In genomic region chr12:121773011-121773777, GRCh38 we compare ENCODE assay signal across 1 cellular context.
TF ChIP-seq lines count a peak whose summit lies in the region.

No MANE protein-coding gene starts in this region.

TF ChIP-seq in GM12878, 131 proteins besides CTCF, POLR2A, EP300 and RAD21 (continued from another document and continues in another):
- TF ChIP-seq LARP7 (IDR thresholded peaks at IDR 0.05) (peak; percentile 62; the same call in 1 of the 2 replicates), ESRRA (IDR thresholded peaks at IDR 0.05; ENCODE audit: low read length) (no peak), EZH2 (IDR thresholded peaks at IDR 0.05; ENCODE audit: borderline replicate concordance, control insufficient read depth, low read depth, low read length) (no peak), EED (IDR thresholded peaks at IDR 0.05; ENCODE audit: low read depth) (no peak), ZBED1 (IDR thresholded peaks at IDR 0.05; ENCODE audit: borderline replicate concordance) (no peak), KAT2A (conservative IDR thresholded peaks at IDR 0.05; ENCODE audit: control insufficient read depth, low read depth, low read length) (no peak), DPF2 (IDR thresholded peaks at IDR 0.05) (no peak), ATF2 (IDR thresholded peaks at IDR 0.05; ENCODE audit: low read length) (no peak), CBFB (IDR thresholded peaks at IDR 0.05; ENCODE audit: low read depth) (no peak), SREBF2 (IDR thresholded peaks at IDR 0.05; ENCODE audit: low read length) (no peak), MYC (IDR thresholded peaks at IDR 0.05; ENCODE audit: insufficient read depth, insufficient read length, insufficient replicate concordance, low read length, severe bottlenecking) (no peak), ELK1 (IDR thresholded peaks at IDR 0.05; ENCODE audit: low read depth, low read length) (peak; percentile 49; the same call in 1 of the 2 replicates), SRF (IDR thresholded peaks at IDR 0.05; ENCODE audit: low read depth in 2 of 2, low read length in 2 of 2) (no peak), SKIL (IDR thresholded peaks at IDR 0.05; ENCODE audit: low read depth, poor library complexity, severe bottlenecking) (no peak), SMARCA5 (IDR thresholded peaks at IDR 0.05) (peak; percentile 77), KLF5 (IDR thresholded peaks at IDR 0.05; ENCODE audit: partially characterized antibody) (peak; percentile 77), ZNF217 (IDR thresholded peaks at IDR 0.05) (no peak), CEBPZ (IDR thresholded peaks at IDR 0.05; ENCODE audit: low read depth, low read length) (no peak), HDAC6 (IDR thresholded peaks at IDR 0.05; ENCODE audit: unreplicated experiment) (no peak), CUX1 (IDR thresholded peaks at IDR 0.05; ENCODE audit: insufficient replicate concordance, low read depth, low read length) (no peak), YY1 (IDR thresholded peaks at IDR 0.05; ENCODE audit: low read depth, low read length) (peak; percentile 71)
- TF ChIP-seq, protein P1, sequence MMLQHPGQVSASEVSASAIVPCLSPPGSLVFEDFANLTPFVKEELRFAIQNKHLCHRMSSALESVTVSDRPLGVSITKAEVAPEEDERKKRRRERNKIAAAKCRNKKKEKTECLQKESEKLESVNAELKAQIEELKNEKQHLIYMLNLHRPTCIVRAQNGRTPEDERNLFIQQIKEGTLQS (IDR thresholded peaks at IDR 0.05; ENCODE audit: borderline replicate concordance, extremely low read depth, low read depth, low read length) = no peak
- TF ChIP-seq, protein P2, sequence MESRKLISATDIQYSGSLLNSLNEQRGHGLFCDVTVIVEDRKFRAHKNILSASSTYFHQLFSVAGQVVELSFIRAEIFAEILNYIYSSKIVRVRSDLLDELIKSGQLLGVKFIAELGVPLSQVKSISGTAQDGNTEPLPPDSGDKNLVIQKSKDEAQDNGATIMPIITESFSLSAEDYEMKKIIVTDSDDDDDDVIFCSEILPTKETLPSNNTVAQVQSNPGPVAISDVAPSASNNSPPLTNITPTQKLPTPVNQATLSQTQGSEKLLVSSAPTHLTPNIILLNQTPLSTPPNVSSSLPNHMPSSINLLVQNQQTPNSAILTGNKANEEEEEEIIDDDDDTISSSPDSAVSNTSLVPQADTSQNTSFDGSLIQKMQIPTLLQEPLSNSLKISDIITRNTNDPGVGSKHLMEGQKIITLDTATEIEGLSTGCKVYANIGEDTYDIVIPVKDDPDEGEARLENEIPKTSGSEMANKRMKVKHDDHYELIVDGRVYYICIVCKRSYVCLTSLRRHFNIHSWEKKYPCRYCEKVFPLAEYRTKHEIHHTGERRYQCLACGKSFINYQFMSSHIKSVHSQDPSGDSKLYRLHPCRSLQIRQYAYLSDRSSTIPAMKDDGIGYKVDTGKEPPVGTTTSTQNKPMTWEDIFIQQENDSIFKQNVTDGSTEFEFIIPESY (IDR thresholded peaks at IDR 0.05) = 0 out of 2 replicates have a peak, but pooled peaks have one; percentile 12
- TF ChIP-seq, protein P3, sequence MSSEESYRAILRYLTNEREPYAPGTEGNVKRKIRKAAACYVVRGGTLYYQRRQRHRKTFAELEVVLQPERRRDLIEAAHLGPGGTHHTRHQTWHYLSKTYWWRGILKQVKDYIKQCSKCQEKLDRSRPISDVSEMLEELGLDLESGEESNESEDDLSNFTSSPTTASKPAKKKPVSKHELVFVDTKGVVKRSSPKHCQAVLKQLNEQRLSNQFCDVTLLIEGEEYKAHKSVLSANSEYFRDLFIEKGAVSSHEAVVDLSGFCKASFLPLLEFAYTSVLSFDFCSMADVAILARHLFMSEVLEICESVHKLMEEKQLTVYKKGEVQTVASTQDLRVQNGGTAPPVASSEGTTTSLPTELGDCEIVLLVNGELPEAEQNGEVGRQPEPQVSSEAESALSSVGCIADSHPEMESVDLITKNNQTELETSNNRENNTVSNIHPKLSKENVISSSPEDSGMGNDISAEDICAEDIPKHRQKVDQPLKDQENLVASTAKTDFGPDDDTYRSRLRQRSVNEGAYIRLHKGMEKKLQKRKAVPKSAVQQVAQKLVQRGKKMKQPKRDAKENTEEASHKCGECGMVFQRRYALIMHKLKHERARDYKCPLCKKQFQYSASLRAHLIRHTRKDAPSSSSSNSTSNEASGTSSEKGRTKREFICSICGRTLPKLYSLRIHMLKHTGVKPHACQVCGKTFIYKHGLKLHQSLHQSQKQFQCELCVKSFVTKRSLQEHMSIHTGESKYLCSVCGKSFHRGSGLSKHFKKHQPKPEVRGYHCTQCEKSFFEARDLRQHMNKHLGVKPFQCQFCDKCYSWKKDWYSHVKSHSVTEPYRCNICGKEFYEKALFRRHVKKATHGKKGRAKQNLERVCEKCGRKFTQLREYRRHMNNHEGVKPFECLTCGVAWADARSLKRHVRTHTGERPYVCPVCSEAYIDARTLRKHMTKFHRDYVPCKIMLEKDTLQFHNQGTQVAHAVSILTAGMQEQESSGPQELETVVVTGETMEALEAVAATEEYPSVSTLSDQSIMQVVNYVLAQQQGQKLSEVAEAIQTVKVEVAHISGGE (CRISPR knock-in tag; IDR thresholded peaks at IDR 0.05) = no peak
- TF ChIP-seq, protein P4, sequence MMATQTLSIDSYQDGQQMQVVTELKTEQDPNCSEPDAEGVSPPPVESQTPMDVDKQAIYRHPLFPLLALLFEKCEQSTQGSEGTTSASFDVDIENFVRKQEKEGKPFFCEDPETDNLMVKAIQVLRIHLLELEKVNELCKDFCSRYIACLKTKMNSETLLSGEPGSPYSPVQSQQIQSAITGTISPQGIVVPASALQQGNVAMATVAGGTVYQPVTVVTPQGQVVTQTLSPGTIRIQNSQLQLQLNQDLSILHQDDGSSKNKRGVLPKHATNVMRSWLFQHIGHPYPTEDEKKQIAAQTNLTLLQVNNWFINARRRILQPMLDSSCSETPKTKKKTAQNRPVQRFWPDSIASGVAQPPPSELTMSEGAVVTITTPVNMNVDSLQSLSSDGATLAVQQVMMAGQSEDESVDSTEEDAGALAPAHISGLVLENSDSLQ (IDR thresholded peaks at IDR 0.05) = no peak
- TF ChIP-seq, protein P5, sequence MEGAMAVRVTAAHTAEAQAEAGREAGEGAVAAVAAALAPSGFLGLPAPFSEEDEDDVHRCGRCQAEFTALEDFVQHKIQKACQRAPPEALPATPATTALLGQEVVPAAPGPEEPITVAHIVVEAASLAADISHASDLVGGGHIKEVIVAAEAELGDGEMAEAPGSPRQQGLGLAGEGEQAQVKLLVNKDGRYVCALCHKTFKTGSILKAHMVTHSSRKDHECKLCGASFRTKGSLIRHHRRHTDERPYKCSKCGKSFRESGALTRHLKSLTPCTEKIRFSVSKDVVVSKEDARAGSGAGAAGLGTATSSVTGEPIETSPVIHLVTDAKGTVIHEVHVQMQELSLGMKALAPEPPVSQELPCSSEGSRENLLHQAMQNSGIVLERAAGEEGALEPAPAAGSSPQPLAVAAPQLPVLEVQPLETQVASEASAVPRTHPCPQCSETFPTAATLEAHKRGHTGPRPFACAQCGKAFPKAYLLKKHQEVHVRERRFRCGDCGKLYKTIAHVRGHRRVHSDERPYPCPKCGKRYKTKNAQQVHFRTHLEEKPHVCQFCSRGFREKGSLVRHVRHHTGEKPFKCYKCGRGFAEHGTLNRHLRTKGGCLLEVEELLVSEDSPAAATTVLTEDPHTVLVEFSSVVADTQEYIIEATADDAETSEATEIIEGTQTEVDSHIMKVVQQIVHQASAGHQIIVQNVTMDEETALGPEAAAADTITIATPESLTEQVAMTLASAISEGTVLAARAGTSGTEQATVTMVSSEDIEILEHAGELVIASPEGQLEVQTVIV (IDR thresholded peaks at IDR 0.05; ENCODE audit: borderline replicate concordance, partially characterized antibody) = peak; percentile 16
